20 cellular contexts compared by ENCODE assay signal in genomic region chr20:47789081-47789998, GRCh38. TPM values are rescaled to one million over a fixed set of nuclear protein-coding genes. Genes with fewer than 3 reads are reported as not detected.
DNase-seq lines count a peak whose midpoint lies in the region; ATAC-seq, FAIRE-seq and TF ChIP-seq lines count a peak whose summit lies in the region.
"Had no signal": no experiment of that assay in that cellular context is flagged by ENCODE, and none has a peak within 500 bp of the region (broad histone marks: within the 10 kb centered on the region; RNA-seq: fewer than 3 reads in every experiment).

No MANE protein-coding gene starts in this region.

- peaks cover 28% of the 10 kb centered on the region for H3K27me3 ChIP-seq in adipocyte (replicated peaks; ENCODE audit: control insufficient read depth, insufficient read depth, low read length)
- peaks cover 8 to 41% of the 10 kb centered on the region in 2 experiments for H3K27me3 ChIP-seq in mesenchymal stem cell (ENCODE audit: control insufficient read depth in 1 of 2, insufficient read depth in 1 of 2, low read length in 2 of 2)
- peaks cover 5 to 50% of the 10 kb centered on the region in 2 experiments; a peak in 4 of 5 replicates for H3K27me3 ChIP-seq in HepG2 (ENCODE audit: control insufficient read depth in 1 of 2, insufficient read depth in 2 of 2, low read length in 2 of 2)
- H3K27me3 ChIP-seq: right lobe of liver had no signal

- H3K79me2 ChIP-seq in HepG2 (ENCODE audit: insufficient read depth, low read length): no peaks in the 10 kb centered on the region

- H3K9ac ChIP-seq in adipocyte (ENCODE audit: low read length): no peak overlapping the region
- no peak overlapping the region for H3K9ac ChIP-seq in mesenchymal stem cell (ENCODE audit: low read length)
- H3K9ac ChIP-seq in HepG2 (ENCODE audit: insufficient read depth, low read depth, low read length): no peak overlapping the region

- TF ChIP-seq RAD21 in HepG2 (CRISPR knock-in tag; IDR thresholded peaks at IDR 0.05): no peak

- peak overlapping the region; percentile 66 for H4K91ac ChIP-seq in mesenchymal stem cell (ENCODE audit: low read length)

- no peaks in the 10 kb centered on the region for H4K20me1 ChIP-seq in HepG2 (ENCODE audit: insufficient read depth, low read length)

- H3K27ac Mint-ChIP-seq in stimulated activated effector memory CD8-positive, alpha-beta T cell treated with anti-CD3 and anti-CD28 coated beads, Interleukin-12 subunit alpha, Interleukin-12 subunit beta, amount 100 ng/mL, for 72 hours: no peak overlapping the region
- H3K27ac Mint-ChIP-seq: activated CD4-positive, alpha-beta T cell treated with anti-CD3 and anti-CD28 coated beads for 36 hours; activated T-helper 2 cell treated with anti-CD3 and anti-CD28 coated beads, Interferon-gamma antibody, Interleukin-2, Interleukin-4, amounts not matched to agents 10 μg/mL and 5 μg/mL and 100 μg/mL, durations not matched to agents 14 hours and 24 hours and 36 hours; CD8-positive, alpha-beta memory T cell had no signal

- TF ChIP-seq POLR2A in HepG2 (IDR thresholded peaks at IDR 0.05; ENCODE audit: insufficient read depth in 1 of 2, low read depth in 2 of 2, low read length in 2 of 2): no peak

- peak; percentile 46 for DNase-seq in AG10803 (ENCODE audit: low read depth)
- DNase-seq in adipocyte (ENCODE audit: low read depth): peak; percentile 20
- DNase-seq in mesenchymal stem cell: peak; percentile 69
- DNase-seq in HepG2 (ENCODE audit: low spot score): no peak
- DNase-seq in NCI-H748 (lab: John Stamatoyannopoulos, UW; ENCODE audit: unreplicated experiment): no peak
- no peak for DNase-seq in NK-92 (lab: John Stamatoyannopoulos, UW; ENCODE audit: unreplicated experiment)
- no peak for DNase-seq in stimulated activated effector memory CD8-positive, alpha-beta T cell treated with anti-CD3 and anti-CD28 coated beads, Interleukin-12 subunit alpha, Interleukin-12 subunit beta, amount 100 ng/mL, for 72 hours (ENCODE audit: low spot score in 2 of 2)
- DNase-seq: activated CD4-positive, alpha-beta T cell treated with anti-CD3 and anti-CD28 coated beads for 36 hours; anterior cingulate cortex; CD8-positive, alpha-beta memory T cell; DND-41; effector memory CD4-positive, alpha-beta T cell; NCI-H2107; right lobe of liver; stimulated activated naive CD8-positive, alpha-beta T cell treated with anti-CD3 and anti-CD28 coated beads, Interleukin-15, amount 100 ng/mL, for 72 hours; trophoblast cell had no signal

- H3K27ac ChIP-seq in HEK293 (ENCODE audit: extremely low read depth, low read depth, low read length): peak overlapping the region; percentile 47; the same call in 1 of the 2 replicates
- H3K27ac ChIP-seq in mesenchymal stem cell (ENCODE audit: low read length, poor library complexity, severe bottlenecking): no peak overlapping the region
- no peak overlapping the region for H3K27ac ChIP-seq in HepG2 (ENCODE audit: extremely low read length, insufficient read depth, low read length)
- H3K27ac ChIP-seq: neutrophil, right lobe of liver had no signal

- H3K14ac ChIP-seq in mesenchymal stem cell (ENCODE audit: low read length in 2 of 2): no peak overlapping the region

- H2AK5ac ChIP-seq in mesenchymal stem cell (ENCODE audit: low read length, severe bottlenecking): no peak overlapping the region

- no peak overlapping the region for H3K4me3 Mint-ChIP-seq in stimulated activated effector memory CD8-positive, alpha-beta T cell treated with anti-CD3 and anti-CD28 coated beads, Interleukin-12 subunit alpha, Interleukin-12 subunit beta, amount 100 ng/mL, for 72 hours
- H3K4me3 Mint-ChIP-seq: activated CD4-positive, alpha-beta T cell treated with anti-CD3 and anti-CD28 coated beads for 36 hours; stimulated activated naive CD8-positive, alpha-beta T cell treated with anti-CD3 and anti-CD28 coated beads, Interleukin-15, amount 100 ng/mL, for 72 hours had no signal

- no peak for FAIRE-seq in HepG2 (lab: Jason Lieb, UNC)

- no peak overlapping the region for H3K4me3 ChIP-seq in AG10803 (ENCODE audit: low read length)
- H3K4me3 ChIP-seq in HEK293 (ENCODE audit: low read depth, low read length): no peak overlapping the region
- H3K4me3 ChIP-seq in adipocyte (ENCODE audit: low read length): no peak overlapping the region
- no peak overlapping the region for H3K4me3 ChIP-seq in mesenchymal stem cell (ENCODE audit: insufficient read depth in 1 of 2, low read depth in 1 of 2, low read length in 2 of 2)
- no peak overlapping the region for H3K4me3 ChIP-seq in HepG2 (replicated peaks in 1 of 3; ENCODE audit: insufficient read depth in 1 of 3, low read depth in 2 of 3, low read length in 3 of 3)
- H3K4me3 ChIP-seq: HAP-1, right lobe of liver had no signal

- TF ChIP-seq CTCF in AG10803 (conservative IDR thresholded peaks at IDR 0.05; ENCODE audit: low read length) (no peak), HEK293 (tag by site-specific recombination; IDR thresholded peaks at IDR 0.05) (no peak), HepG2 (CRISPR knock-in tag; IDR thresholded peaks at IDR 0.05) (no peak)

- H2BK5ac ChIP-seq in mesenchymal stem cell (ENCODE audit: low read depth, low read length, poor library complexity, severe bottlenecking): no peak overlapping the region

- H3K9me3 ChIP-seq in HEK293 (ENCODE audit: control insufficient read depth, insufficient read depth, low read depth, low read length) (no peaks in the 10 kb centered on the region), adipocyte (ENCODE audit: control insufficient read depth, low read length) (no peaks in the 10 kb centered on the region), mesenchymal stem cell (ENCODE audit: control insufficient read depth, low read length) (no peaks in the 10 kb centered on the region), HepG2 (ENCODE audit: low read length) (no peaks in the 10 kb centered on the region)
- H3K9me3 ChIP-seq: HAP-1, neutrophil, right lobe of liver had no signal

- H2BK120ac ChIP-seq in mesenchymal stem cell (ENCODE audit: low read depth, low read length): no peak overlapping the region

- peaks cover 8% of the 10 kb centered on the region for H3K4me1 Mint-ChIP-seq in stimulated activated effector memory CD8-positive, alpha-beta T cell treated with anti-CD3 and anti-CD28 coated beads, Interleukin-12 subunit alpha, Interleukin-12 subunit beta, amount 100 ng/mL, for 72 hours

- H3K4ac ChIP-seq in mesenchymal stem cell (ENCODE audit: low read depth in 1 of 2, low read length in 2 of 2): no peak overlapping the region

- TF ChIP-seq EP300 in HepG2 (IDR thresholded peaks at IDR 0.05; ENCODE audit: low read depth in 2 of 2, low read length in 2 of 2) (no peak), HepG2 (CRISPR knock-in tag; IDR thresholded peaks at IDR 0.05; ENCODE audit: borderline replicate concordance) (no peak)

- 42% methylated on average over 13 of the region's 16 CpGs for WGBS in mesenchymal stem cell
- WGBS in HepG2 (ENCODE audit: low lambda C conversion rate): 32% methylated on average over 16 of the region's 16 CpGs

- peaks cover 20% of the 10 kb centered on the region for H3K4me1 ChIP-seq in HEK293 (ENCODE audit: control insufficient read depth, insufficient read depth, low read length)
- peaks cover 37% of the 10 kb centered on the region for H3K4me1 ChIP-seq in adipocyte (ENCODE audit: control insufficient read depth, insufficient read depth, low read length)
- H3K4me1 ChIP-seq in mesenchymal stem cell (ENCODE audit: control insufficient read depth, insufficient read depth, low read depth, low read length): peaks cover 19% of the 10 kb centered on the region
- H3K4me1 ChIP-seq in HepG2 (ENCODE audit: insufficient read depth, low read length): peaks cover 19% of the 10 kb centered on the region

- no peak for ATAC-seq in HepG2
- no peak for ATAC-seq in stimulated activated effector memory CD8-positive, alpha-beta T cell treated with anti-CD3 and anti-CD28 coated beads, Interleukin-12 subunit alpha, Interleukin-12 subunit beta, amount 100 ng/mL, for 72 hours
- ATAC-seq: activated CD4-positive, alpha-beta T cell treated with anti-CD3 and anti-CD28 coated beads for 36 hours; right lobe of liver; stimulated activated naive CD8-positive, alpha-beta T cell treated with anti-CD3 and anti-CD28 coated beads, Interleukin-15, amount 100 ng/mL, for 72 hours had no signal

- H3K23ac ChIP-seq in mesenchymal stem cell (ENCODE audit: low read length in 2 of 2): no peak overlapping the region

- no peak overlapping the region for H3K4me2 ChIP-seq in mesenchymal stem cell (ENCODE audit: low read length, poor library complexity, severe bottlenecking)
- H3K4me2 ChIP-seq in HepG2 (ENCODE audit: low read depth, low read length): no peak overlapping the region

- H2AFZ ChIP-seq in mesenchymal stem cell (ENCODE audit: low read depth, low read length): no peak overlapping the region
- no peak overlapping the region for H2AFZ ChIP-seq in HepG2 (ENCODE audit: low read length)

- no TSS peak for BruUV-seq in HepG2 (replicated peaks; lab: Mats Ljungman, UMichigan)

- H3K79me1 ChIP-seq in mesenchymal stem cell (replicated peaks; ENCODE audit: low read length, poor library complexity, severe bottlenecking): no peaks in the 10 kb centered on the region

- H2BK15ac ChIP-seq in mesenchymal stem cell (ENCODE audit: low read depth, poor library complexity, severe bottlenecking): no peak overlapping the region

- intact Hi-C loops in HepG2 (cut with micrococcal nuclease; ENCODE audit: unreplicated experiment): loop anchor here (5.0 kb wide), 1 partner anchor 183 kb away; no protein-coding TSS in a partner anchor

- H3K9me3 Mint-ChIP-seq in stimulated activated effector memory CD8-positive, alpha-beta T cell treated with anti-CD3 and anti-CD28 coated beads, Interleukin-12 subunit alpha, Interleukin-12 subunit beta, amount 100 ng/mL, for 72 hours: no peaks in the 10 kb centered on the region
- H3K9me3 Mint-ChIP-seq: activated T-helper 2 cell treated with anti-CD3 and anti-CD28 coated beads, Interferon-gamma antibody, Interleukin-2, Interleukin-4, amounts not matched to agents 10 μg/mL and 5 μg/mL and 100 μg/mL, durations not matched to agents 14 hours and 24 hours and 36 hours; CD8-positive, alpha-beta memory T cell; stimulated activated naive CD8-positive, alpha-beta T cell treated with anti-CD3 and anti-CD28 coated beads, Interleukin-15, amount 100 ng/mL, for 72 hours had no signal

- in situ Hi-C loops in HepG2 (cut with HindIII; ENCODE audit: extremely low pct_ligation_motif_present, low pct_unique_long_range_greater_than_20kb): loop anchor here (5.0 kb wide), 1 partner anchor 833 kb away; no protein-coding TSS in a partner anchor

- H3K36me3 Mint-ChIP-seq in stimulated activated effector memory CD8-positive, alpha-beta T cell treated with anti-CD3 and anti-CD28 coated beads, Interleukin-12 subunit alpha, Interleukin-12 subunit beta, amount 100 ng/mL, for 72 hours: no peaks in the 10 kb centered on the region

- no peaks in the 10 kb centered on the region for H3K36me3 ChIP-seq in HEK293 (ENCODE audit: control insufficient read depth in 2 of 2, insufficient read depth in 1 of 2, low read length in 2 of 2)
- no peaks in the 10 kb centered on the region for H3K36me3 ChIP-seq in adipocyte (ENCODE audit: control insufficient read depth, insufficient read depth, low read length, severe bottlenecking)
- H3K36me3 ChIP-seq in mesenchymal stem cell (ENCODE audit: control insufficient read depth in 1 of 2, insufficient read depth in 2 of 2, low read depth in 1 of 2, low read length in 2 of 2): no peaks in the 10 kb centered on the region
- H3K36me3 ChIP-seq in HepG2 (replicated peaks in 1 of 2; ENCODE audit: control insufficient read depth in 1 of 2, insufficient read depth in 2 of 2, low read length in 2 of 2): no peaks in the 10 kb centered on the region
- H3K36me3 ChIP-seq: HAP-1, neutrophil, right lobe of liver had no signal

- no peak overlapping the region for H4K8ac ChIP-seq in mesenchymal stem cell (ENCODE audit: low read length)

- peak overlapping the region; percentile 73 to 75 for H2BK12ac ChIP-seq in mesenchymal stem cell (ENCODE audit: low read length in 2 of 2)

- CTCF ChIA-PET in HEK293 (lab: Yijun Ruan, JAX) (interaction anchor here (1.5 kb wide), 1 partner anchor 831 kb away, joined by 3 read pairs; no protein-coding TSS in a partner anchor), HepG2 (lab: Yijun Ruan, JAX; ENCODE audit: low intra/inter-chr PET ratio, low total read pairs) (no interaction called here)

- POLR2A ChIA-PET in HEK293 (lab: Yijun Ruan, JAX) (no interaction called here), HepG2 (lab: Yijun Ruan, JAX) (no interaction called here)

- H3K18ac ChIP-seq in mesenchymal stem cell (ENCODE audit: low read depth in 1 of 2, low read length in 2 of 2): peak overlapping the region; percentile 25 to 84

RNA-seq across cellular contexts. Expression of gene SULF2, which starts 4.1 kb away (rescaled TPM):
- polyA plus RNA-seq in mesenchymal stem cell (2013, experiment 1 of 2): 216 TPM
- 209 TPM for polyA plus RNA-seq in mesenchymal stem cell (2013, experiment 2 of 2)
- 29.1 and 50.9 TPM in 2 replicates for total RNA-seq in HepG2 (2016; rRNA removed; fragmentation: Illumina TruSeq; extraction: Trizol)
- 7.4 and 9.2 TPM in 2 replicates for total RNA-seq in HepG2 (2016; cell fraction: cytosol; rRNA removed; fragmentation: Illumina TruSeq; extraction: Trizol; ENCODE audit: low read depth)
- 22.2 and 47.3 TPM in 2 replicates for total RNA-seq in HepG2 (2016; cell fraction: insoluble cytoplasmic fraction; rRNA removed; fragmentation: Illumina TruSeq; extraction: Trizol)
- total RNA-seq in HepG2 (2016; cell fraction: membrane; rRNA removed; fragmentation: Illumina TruSeq; extraction: Trizol): 23.9 and 29.0 TPM in 2 replicates
- total RNA-seq in HepG2 (2016; cell fraction: nucleus; rRNA removed; fragmentation: Illumina TruSeq; extraction: Trizol): 55.3 and 65.2 TPM in 2 replicates
- 7.2 and 9.3 TPM in 2 replicates for polyA plus RNA-seq in HepG2 (2011; rRNA removed)
- 9.3 and 12.6 TPM in 2 replicates for polyA plus RNA-seq in HepG2 (2011; cell fraction: cytosol; rRNA removed)
- 21.3 and 25.5 TPM in 2 replicates for polyA plus RNA-seq in HepG2 (2011; cell fraction: nucleus; rRNA removed)
- 5.1 and 11.0 TPM in 2 replicates for polyA plus RNA-seq in HepG2 (2012)
- polyA plus RNA-seq in HepG2 (2016; cell fraction: cytosol; fragmentation: Illumina TruSeq; extraction: Trizol; ENCODE audit: low read depth): 10.7 and 10.8 TPM in 2 replicates
- polyA plus RNA-seq in HepG2 (2016; cell fraction: insoluble cytoplasmic fraction; fragmentation: Illumina TruSeq; extraction: Trizol; ENCODE audit: low read depth): 33.7 and 34.1 TPM in 2 replicates
- 22.4 and 24.8 TPM in 2 replicates for polyA plus RNA-seq in HepG2 (2016; cell fraction: membrane; fragmentation: Illumina TruSeq; extraction: Trizol; ENCODE audit: low read depth)
- polyA plus RNA-seq in HepG2 (2016; cell fraction: nucleus; fragmentation: Illumina TruSeq; extraction: Trizol; ENCODE audit: insufficient read depth, low read depth): 96.6 and 101 TPM in 2 replicates
- 51.1 TPM in 1 of 2 replicates, not detected in the other for polyA minus RNA-seq in HepG2 (2011; rRNA and poly(A)+ RNA removed; ENCODE audit: low replicate concordance)
- 16.7 and 17.7 TPM in 2 replicates for polyA minus RNA-seq in HepG2 (2011; cell fraction: cytosol; rRNA and poly(A)+ RNA removed)
- 11.1 and 13.5 TPM in 2 replicates for polyA minus RNA-seq in HepG2 (2011; cell fraction: nucleus; rRNA and poly(A)+ RNA removed)

Comparison
In these comparisons a context has a peak if more than half of its experiments do, and no peak if none do; other contexts are left out.
1. DNase-seq: peak in AG10803 (single experiment), adipocyte (single experiment) and mesenchymal stem cell (single experiment); none in HepG2 (single experiment), NCI-H748 (single experiment), NK-92 (single experiment) and stimulated activated effector memory CD8-positive, alpha-beta T cell treated with anti-CD3 and anti-CD28 coated beads, Interleukin-12 subunit alpha, Interleukin-12 subunit beta, amount 100 ng/mL, for 72 hours (0 of 2).